In genomic region chr7:76626989-76627642, GRCh38 we compare ENCODE assay signal across 8 cellular contexts. TPM values are rescaled to one million over a fixed set of nuclear protein-coding genes. Genes with fewer than 3 reads are reported as not detected.
DNase-seq lines count a peak whose midpoint lies in the region; ATAC-seq, FAIRE-seq and TF ChIP-seq lines count a peak whose summit lies in the region.
"Not testable (repeated sequence)": the region's sequence is repeated elsewhere in the genome, so short reads cannot be mapped to it uniquely, and the experiment has no call there.

Gene POMZP3, minus strand, starts transcription at chr7:76627279. Its CDS starts 1,215 bp downstream, at chr7:76626064.

- H3K79me2 ChIP-seq in MM.1S (ENCODE audit: low read length), result not testable (repeated sequence)

- CTCF ChIA-PET in activated CD4-positive, alpha-beta T cell treated with anti-CD3 and anti-CD28 coated beads for 36 hours (lab: Charles Lee), result not testable (repeated sequence)

- not testable (repeated sequence) for H4K20me1 ChIP-seq in MM.1S (ENCODE audit: insufficient read depth, low read length)

- not testable (repeated sequence) for H3F3A ChIP-seq in MM.1S (ENCODE audit: insufficient read depth, low read length)

- H3K4me3 ChIP-seq in MM.1S (ENCODE audit: low read length) (peak within 1 kb of the TSS; percentile 65), bronchial epithelial cell (ENCODE audit: low read depth, low read length) (peak within 1 kb of the TSS; percentile 50), iPS DF 6.9 (ENCODE audit: low read length) (peak within 1 kb of the TSS; percentile 80; the same call in 1 of the 2 replicates), uterus (peak within 1 kb of the TSS; percentile 46 to 62)

- intact Hi-C loops in activated CD4-positive, alpha-beta T cell treated with anti-CD3 and anti-CD28 coated beads for 36 hours (cut with DNase I, micrococcal nuclease); uterus (cut with DNase I; ENCODE audit: low total_unique reads): not testable (repeated sequence)

- H3K9ac ChIP-seq in MM.1S (ENCODE audit: low read length), result peak within 1 kb of the TSS; percentile 66

- not testable (repeated sequence) for H3K36me3 ChIP-seq in MM.1S (replicated peaks; ENCODE audit: insufficient read depth, low read length); bronchial epithelial cell (ENCODE audit: control insufficient read depth, insufficient read depth, low read length); iPS DF 6.9 (ENCODE audit: control insufficient read depth, insufficient read depth, low read length); uterus

- H3K9me2 ChIP-seq in MM.1S (replicated peaks; ENCODE audit: insufficient read depth, low read length), result not testable (repeated sequence)

- peak within 1 kb of the TSS; percentile 49; the same call in 1 of the 2 replicates for H3K4me2 ChIP-seq in MM.1S (ENCODE audit: low read depth, low read length)

- peak within 1 kb of the TSS; percentile 83 for H3K4me3 Mint-ChIP-seq in activated CD4-positive, alpha-beta T cell treated with anti-CD3 and anti-CD28 coated beads for 36 hours
- H3K4me3 Mint-ChIP-seq in progenitor cell of endocrine pancreas (ENCODE audit: low read depth), result peak within 1 kb of the TSS; percentile 90

- peaks cover 10% of the 10 kb centered on the region for H3K4me1 Mint-ChIP-seq in activated CD4-positive, alpha-beta T cell treated with anti-CD3 and anti-CD28 coated beads for 36 hours
- H3K4me1 Mint-ChIP-seq in progenitor cell of endocrine pancreas (ENCODE audit: low read depth), result not testable (repeated sequence)

- H2AFZ ChIP-seq in MM.1S (ENCODE audit: low read length), result not testable (repeated sequence)

- ATAC-seq in GM18520 (IDR thresholded peaks at IDR 0.05; ENCODE audit: unreplicated experiment) (peak; percentile 82), HG02759 (IDR thresholded peaks at IDR 0.05; ENCODE audit: unreplicated experiment) (peak; percentile 91)
- ATAC-seq in activated CD4-positive, alpha-beta T cell treated with anti-CD3 and anti-CD28 coated beads for 36 hours, result peak; percentile 87

- not testable (repeated sequence) for H3K9me3 Mint-ChIP-seq in activated CD4-positive, alpha-beta T cell treated with anti-CD3 and anti-CD28 coated beads for 36 hours (ENCODE audit: low read depth); progenitor cell of endocrine pancreas (ENCODE audit: low read depth)

- H3K4me1 ChIP-seq in MM.1S (ENCODE audit: low read length); iPS DF 6.9 (ENCODE audit: control insufficient read depth, insufficient read depth, low read length); uterus: not testable (repeated sequence)

- not testable (repeated sequence) for H3K9me3 ChIP-seq in MM.1S (replicated peaks; ENCODE audit: insufficient read depth, low read length); iPS DF 6.9 (ENCODE audit: control insufficient read depth, insufficient read depth, low read length); uterus

- POLR2A ChIA-PET in activated CD4-positive, alpha-beta T cell treated with anti-CD3 and anti-CD28 coated beads for 36 hours (lab: Charles Lee), result not testable (repeated sequence)

- not testable (repeated sequence) for H3K36me3 Mint-ChIP-seq in activated CD4-positive, alpha-beta T cell treated with anti-CD3 and anti-CD28 coated beads for 36 hours (ENCODE audit: low read depth); progenitor cell of endocrine pancreas (ENCODE audit: insufficient read depth)

- WGBS in iPS DF 6.9 (ENCODE audit: insufficient coverage, insufficient read length), result no CpG with 5 or more reads among the region's 78 CpGs

- TF ChIP-seq POLR2A in uterus (IDR thresholded peaks at IDR 0.05), result peak; percentile 26 to 85

- not testable (repeated sequence) for TF ChIP-seq CTCF in MM.1S (IDR thresholded peaks at IDR 0.05; ENCODE audit: low read length); bronchial epithelial cell (IDR thresholded peaks at IDR 0.05; ENCODE audit: insufficient read depth, low read length, severe bottlenecking); progenitor cell of endocrine pancreas (IDR thresholded peaks at IDR 0.05; ENCODE audit: unreplicated experiment); uterus (IDR thresholded peaks at IDR 0.05)

- H3K27me3 ChIP-seq in MM.1S (replicated peaks; ENCODE audit: insufficient read depth, low read length); bronchial epithelial cell (ENCODE audit: control insufficient read depth, insufficient read depth, low read length); iPS DF 6.9 (ENCODE audit: control insufficient read depth, insufficient read depth, low read length); uterus: not testable (repeated sequence)

- peak within 1 kb of the TSS; percentile 23; the same call in 1 of the 2 replicates for H3K27ac ChIP-seq in MM.1S (ENCODE audit: low read length)
- not testable (repeated sequence) for H3K27ac ChIP-seq in iPS DF 6.9 (ENCODE audit: low read length)
- H3K27ac ChIP-seq in uterus, result peak within 1 kb of the TSS; percentile 88 to 89

- FAIRE-seq in bronchial epithelial cell (lab: Jason Lieb, UNC), result not testable (repeated sequence)

- DNase-seq in MM.1S (peak; percentile 6), uterus (peak in 1 of 2 donors; percentile 46)
- DNase-seq in activated CD4-positive, alpha-beta T cell treated with anti-CD3 and anti-CD28 coated beads for 36 hours, result peak; percentile 55
- DNase-seq in bronchial epithelial cell (ENCODE audit: low read depth); iPS DF 6.9 (ENCODE audit: low read depth, low spot score); progenitor cell of endocrine pancreas (ENCODE audit: low spot score, unreplicated experiment): not testable (repeated sequence)

- peak within 1 kb of the TSS; percentile 92 for H3K27ac Mint-ChIP-seq in activated CD4-positive, alpha-beta T cell treated with anti-CD3 and anti-CD28 coated beads for 36 hours
- peak within 1 kb of the TSS; percentile 99 for H3K27ac Mint-ChIP-seq in progenitor cell of endocrine pancreas

- not testable (repeated sequence) for H3K27me3 Mint-ChIP-seq in activated CD4-positive, alpha-beta T cell treated with anti-CD3 and anti-CD28 coated beads for 36 hours; progenitor cell of endocrine pancreas

RNA-seq across cellular contexts. Expression of gene POMZP3, which starts in this region (rescaled TPM):
- total RNA-seq in activated CD4-positive, alpha-beta T cell treated with anti-CD3 and anti-CD28 coated beads for 36 hours, result 1 to 10 TPM; 9.0 to 9.9 TPM
- total RNA-seq in bronchial epithelial cell (2.2 and 2.6 TPM in 2 replicates), progenitor cell of endocrine pancreas (10.9 and 11.9 TPM in 2 replicates), uterus (10 to 100 TPM in 2 of 4 donors, 1 to 10 TPM in 2; 5.7 to 15.9 (median 9.7) TPM)
